1 cellular context compared by ENCODE assay signal in genomic region chrX:1351981-1352714, GRCh38.
TF ChIP-seq lines count a peak whose summit lies in the region.

No MANE protein-coding gene starts in this region.

TF ChIP-seq in GM12878, 131 proteins besides CTCF, POLR2A, EP300 and RAD21:
- TF ChIP-seq SP1 (IDR thresholded peaks at IDR 0.05; ENCODE audit: low read depth, low read length) (no peak), BHLHE40 (IDR thresholded peaks at IDR 0.05; ENCODE audit: borderline replicate concordance in 1 of 2, low read depth in 2 of 2, low read length in 1 of 2) (no peak), GABPA (IDR thresholded peaks at IDR 0.05; ENCODE audit: low read depth) (no peak), IRF3 (IDR thresholded peaks at IDR 0.05) (no peak), CBX5 (IDR thresholded peaks at IDR 0.05; ENCODE audit: low read depth) (no peak), MTA3 (IDR thresholded peaks at IDR 0.05; ENCODE audit: borderline replicate concordance, low read length) (no peak), BACH1 (IDR thresholded peaks at IDR 0.05; ENCODE audit: borderline replicate concordance) (no peak), ZBTB40 (IDR thresholded peaks at IDR 0.05; ENCODE audit: borderline replicate concordance) (no peak), KLF5 (IDR thresholded peaks at IDR 0.05; ENCODE audit: partially characterized antibody) (no peak), ZNF622 (IDR thresholded peaks at IDR 0.05) (no peak), SMAD1 (IDR thresholded peaks at IDR 0.05; ENCODE audit: low read depth, partially characterized antibody) (no peak), REST (IDR thresholded peaks at IDR 0.05; ENCODE audit: low read depth, low read length) (no peak), TBL1XR1 (IDR thresholded peaks at IDR 0.05; ENCODE audit: low read depth, low read length) (no peak), PML (IDR thresholded peaks at IDR 0.05; ENCODE audit: low read length) (no peak), CHD4 (IDR thresholded peaks at IDR 0.05) (no peak), GATAD2B (conservative IDR thresholded peaks at IDR 0.05; ENCODE audit: low read depth) (no peak)
TF ChIP-seq in GM12878: peak in this region for 0.
